Comparison of ENCODE assay signal across 9 cellular contexts in genomic region chr9:91419222-91420191, GRCh38. TPM values are rescaled to one million over a fixed set of nuclear protein-coding genes. Genes with fewer than 3 reads are reported as not detected.
DNase-seq lines count a peak whose midpoint lies in the region; ATAC-seq, FAIRE-seq and TF ChIP-seq lines count a peak whose summit lies in the region.
"Had no signal": no experiment of that assay in that cellular context is flagged by ENCODE, and none has a peak within 500 bp of the region (broad histone marks: within the 10 kb centered on the region; RNA-seq: fewer than 3 reads in every experiment).

No MANE protein-coding gene starts in this region.

- H3K9me3 ChIP-seq in neutrophil = no peaks in the 10 kb centered on the region

- H3K36me3 Mint-ChIP-seq in GM23338 (ENCODE audit: low read depth) = no peaks in the 10 kb centered on the region; the same call in 2 of the 3 replicates

- peaks cover 47% of the 10 kb centered on the region for H4K20me1 ChIP-seq in GM23338 (replicated peaks; ENCODE audit: insufficient read depth)

- no peaks in the 10 kb centered on the region for H3K9me2 ChIP-seq in GM23338 (ENCODE audit: insufficient read depth)

- peaks cover 19% of the 10 kb centered on the region for H3K4me1 Mint-ChIP-seq in GM23338

- peak; percentile 99 for FAIRE-seq in H54 (lab: Jason Lieb, UNC)

- H3F3A ChIP-seq in GM23338 (replicated peaks; ENCODE audit: low read depth) = 0 out of 2 replicates have a peak, but pooled peaks cover 3% of the 10 kb centered on the region

- no peak overlapping the region for H3K27ac Mint-ChIP-seq in GM23338

- no peaks in the 10 kb centered on the region for H3K27me3 ChIP-seq in neutrophil
- peaks cover 45% of the 10 kb centered on the region for H3K27me3 ChIP-seq in GM23338 (ENCODE audit: insufficient read depth)

- DNase-seq in H54 (ENCODE audit: insufficient read length, low spot score) (peak; percentile 97), RKO (ENCODE audit: low spot score) (peak; percentile 90), dermis microvascular lymphatic vessel endothelial cell (ENCODE audit: low read depth in 2 of 2) (peak; percentile 93 to 97), GM23338 (ENCODE audit: low spot score) (no peak), mesenteric fat pad (ENCODE audit: low spot score) (no peak)

- TF ChIP-seq CTCF in neutrophil (IDR thresholded peaks at IDR 0.05) = no peak
- TF ChIP-seq CTCF in GM23338 (conservative IDR thresholded peaks at IDR 0.05; ENCODE audit: low read depth in 2 of 2) = no peak

- H3K27ac ChIP-seq in neutrophil = peak overlapping the region; percentile 99
- H3K27ac ChIP-seq in GM23338 (ENCODE audit: low read depth) = no peak overlapping the region
- H3K27ac ChIP-seq: parathyroid adenoma had no signal

- H3K4me3 Mint-ChIP-seq in GM23338 = no peak overlapping the region

- no peak overlapping the region for H3K4me2 ChIP-seq in GM23338

- TF ChIP-seq POLR2A in H54 (IDR thresholded peaks at IDR 0.05; ENCODE audit: low read depth, low read length) = no peak

- H3K79me2 ChIP-seq in GM23338 (replicated peaks; ENCODE audit: insufficient read depth) = peaks cover 75% of the 10 kb centered on the region
- H3K79me2 ChIP-seq: parathyroid adenoma had no signal

- H3K27me3 Mint-ChIP-seq in GM23338 (ENCODE audit: insufficient read depth, low read depth, poor library complexity) = peaks cover 27% of the 10 kb centered on the region

- H3K36me3 ChIP-seq in neutrophil (no peaks in the 10 kb centered on the region), GM23338 (ENCODE audit: insufficient read depth) (no peaks in the 10 kb centered on the region)

- H2AFZ ChIP-seq in GM23338 = no peak overlapping the region
- H2AFZ ChIP-seq: parathyroid adenoma had no signal

- H3K4me1 ChIP-seq in neutrophil (ENCODE audit: control insufficient read depth in 1 of 2, insufficient read depth in 1 of 2, low read depth in 1 of 2, low read length in 1 of 2) (peaks cover 65 to 74% of the 10 kb centered on the region in 2 experiments), GM23338 (ENCODE audit: insufficient read depth) (peaks cover 13% of the 10 kb centered on the region; the same call in 1 of the 2 replicates)
- H3K4me1 ChIP-seq: parathyroid adenoma had no signal

- ATAC-seq in GM19467 (IDR thresholded peaks at IDR 0.05; ENCODE audit: unreplicated experiment) (no peak), GM21360 (IDR thresholded peaks at IDR 0.05; ENCODE audit: unreplicated experiment) (no peak), GM23338 (no peak)

- H3K4me3 ChIP-seq in neutrophil (ENCODE audit: low read depth in 1 of 2, low read length in 1 of 2) (peak overlapping the region; percentile 70 to 100), GM23338 (no peak overlapping the region)

- H3K9me3 Mint-ChIP-seq in GM23338 = no peaks in the 10 kb centered on the region; the same call in 2 of the 3 replicates

TF ChIP-seq in GM23338, 12 proteins besides CTCF, POLR2A, EP300 and RAD21 (continues in another document):
- TF ChIP-seq, protein P1, sequence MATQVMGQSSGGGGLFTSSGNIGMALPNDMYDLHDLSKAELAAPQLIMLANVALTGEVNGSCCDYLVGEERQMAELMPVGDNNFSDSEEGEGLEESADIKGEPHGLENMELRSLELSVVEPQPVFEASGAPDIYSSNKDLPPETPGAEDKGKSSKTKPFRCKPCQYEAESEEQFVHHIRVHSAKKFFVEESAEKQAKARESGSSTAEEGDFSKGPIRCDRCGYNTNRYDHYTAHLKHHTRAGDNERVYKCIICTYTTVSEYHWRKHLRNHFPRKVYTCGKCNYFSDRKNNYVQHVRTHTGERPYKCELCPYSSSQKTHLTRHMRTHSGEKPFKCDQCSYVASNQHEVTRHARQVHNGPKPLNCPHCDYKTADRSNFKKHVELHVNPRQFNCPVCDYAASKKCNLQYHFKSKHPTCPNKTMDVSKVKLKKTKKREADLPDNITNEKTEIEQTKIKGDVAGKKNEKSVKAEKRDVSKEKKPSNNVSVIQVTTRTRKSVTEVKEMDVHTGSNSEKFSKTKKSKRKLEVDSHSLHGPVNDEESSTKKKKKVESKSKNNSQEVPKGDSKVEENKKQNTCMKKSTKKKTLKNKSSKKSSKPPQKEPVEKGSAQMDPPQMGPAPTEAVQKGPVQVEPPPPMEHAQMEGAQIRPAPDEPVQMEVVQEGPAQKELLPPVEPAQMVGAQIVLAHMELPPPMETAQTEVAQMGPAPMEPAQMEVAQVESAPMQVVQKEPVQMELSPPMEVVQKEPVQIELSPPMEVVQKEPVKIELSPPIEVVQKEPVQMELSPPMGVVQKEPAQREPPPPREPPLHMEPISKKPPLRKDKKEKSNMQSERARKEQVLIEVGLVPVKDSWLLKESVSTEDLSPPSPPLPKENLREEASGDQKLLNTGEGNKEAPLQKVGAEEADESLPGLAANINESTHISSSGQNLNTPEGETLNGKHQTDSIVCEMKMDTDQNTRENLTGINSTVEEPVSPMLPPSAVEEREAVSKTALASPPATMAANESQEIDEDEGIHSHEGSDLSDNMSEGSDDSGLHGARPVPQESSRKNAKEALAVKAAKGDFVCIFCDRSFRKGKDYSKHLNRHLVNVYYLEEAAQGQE (IDR thresholded peaks at IDR 0.05; ENCODE audit: unreplicated experiment) = no peak
- TF ChIP-seq NANOG (IDR thresholded peaks at IDR 0.05; ENCODE audit: borderline replicate concordance) = no peak
- TF ChIP-seq STAT1 (IDR thresholded peaks at IDR 0.05; ENCODE audit: unreplicated experiment) = no peak
- TF ChIP-seq JUNB (IDR thresholded peaks at IDR 0.05; ENCODE audit: unreplicated experiment) = no peak
- TF ChIP-seq, protein P2, sequence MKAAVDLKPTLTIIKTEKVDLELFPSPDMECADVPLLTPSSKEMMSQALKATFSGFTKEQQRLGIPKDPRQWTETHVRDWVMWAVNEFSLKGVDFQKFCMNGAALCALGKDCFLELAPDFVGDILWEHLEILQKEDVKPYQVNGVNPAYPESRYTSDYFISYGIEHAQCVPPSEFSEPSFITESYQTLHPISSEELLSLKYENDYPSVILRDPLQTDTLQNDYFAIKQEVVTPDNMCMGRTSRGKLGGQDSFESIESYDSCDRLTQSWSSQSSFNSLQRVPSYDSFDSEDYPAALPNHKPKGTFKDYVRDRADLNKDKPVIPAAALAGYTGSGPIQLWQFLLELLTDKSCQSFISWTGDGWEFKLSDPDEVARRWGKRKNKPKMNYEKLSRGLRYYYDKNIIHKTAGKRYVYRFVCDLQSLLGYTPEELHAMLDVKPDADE (IDR thresholded peaks at IDR 0.05) = no peak
- no peak for TF ChIP-seq POLR2AphosphoS5 (IDR thresholded peaks at IDR 0.05; ENCODE audit: low read depth)
- TF ChIP-seq ZNF331 (CRISPR knock-in tag; IDR thresholded peaks at IDR 0.05; ENCODE audit: low read depth) = no peak

RNA-seq across cellular contexts. Expression of gene NFIL3, which starts 4.1 kb away (rescaled TPM):
- total RNA-seq in dermis microvascular lymphatic vessel endothelial cell (3.0 and 3.9 TPM in 2 replicates), mesenteric fat pad (179 TPM)
- 7.5 and 14.4 TPM in 2 replicates for total RNA-seq in GM23338 (2014; rRNA removed; shearing (Covaris generic))
- 3.7 and 4.1 TPM in 2 replicates for polyA plus RNA-seq in GM23338 (2016; fragmentation: Nextera tagmentation; extraction: Ambion mirVana)

RNA-seq across cellular contexts. Expression of gene AUH, which starts 57.8 kb away (rescaled TPM):
- total RNA-seq in dermis microvascular lymphatic vessel endothelial cell = 8.6 and 9.6 TPM in 2 replicates
- 28.8 and 38.6 TPM in 2 replicates for total RNA-seq in GM23338 (2014; rRNA removed; shearing (Covaris generic))
- 34.2 and 44.5 TPM in 2 replicates for polyA plus RNA-seq in GM23338 (2016; fragmentation: Nextera tagmentation; extraction: Ambion mirVana)
- total RNA-seq in mesenteric fat pad = 21.9 TPM

Comparison
In these comparisons a context has a peak if more than half of its experiments do, and no peak if none do; other contexts are left out.
1. DNase-seq: peak in H54 (single experiment), RKO (single experiment) and dermis microvascular lymphatic vessel endothelial cell (2 of 2); none in GM23338 (single experiment) and mesenteric fat pad (single experiment).
2. RNA of gene NFIL3, which starts 4.1 kb away (total RNA-seq): 179 TPM in mesenteric fat pad (single experiment); 7.5 to 14.4 TPM in GM23338 and 3.0 to 3.9 TPM in dermis microvascular lymphatic vessel endothelial cell; every median in the first group is over 10 times any median in the second.